ENCODE assay signal across 9 cellular contexts in genomic region chr14:61569308-61569707, GRCh38.
A peak's percentile ranks its signal among the peaks of the same experiment; 100 is the strongest.
DNase-seq lines count a peak whose midpoint lies in the region; ATAC-seq and TF ChIP-seq lines count a peak whose summit lies in the region.
"Had no signal": no experiment of that assay in that cellular context is flagged by ENCODE, and none has a peak within 500 bp of the region (broad histone marks: within the 10 kb centered on the region; RNA-seq: fewer than 3 reads in every experiment).

No MANE protein-coding gene starts in this region.

- in situ Hi-C loops in GM13976 (cut with MboI; ENCODE audit: low sequenced_read_pairs, unreplicated experiment): no loop called here

- H3K27ac Mint-ChIP-seq in activated naive CD4-positive, alpha-beta T cell treated with anti-CD3 and anti-CD28 coated beads for 36 hours: peak overlapping the region; percentile 91
- peak overlapping the region; percentile 78 for H3K27ac Mint-ChIP-seq in activated CD8-positive, alpha-beta T cell treated with anti-CD3 and anti-CD28 coated beads for 36 hours

- no peaks in the 10 kb centered on the region for H3K27me3 Mint-ChIP-seq in activated naive CD4-positive, alpha-beta T cell treated with anti-CD3 and anti-CD28 coated beads for 36 hours (ENCODE audit: low read depth)
- H3K27me3 Mint-ChIP-seq in activated CD8-positive, alpha-beta T cell treated with anti-CD3 and anti-CD28 coated beads for 36 hours: no peaks in the 10 kb centered on the region

- peaks cover 87% of the 10 kb centered on the region for H3K4me1 Mint-ChIP-seq in activated naive CD4-positive, alpha-beta T cell treated with anti-CD3 and anti-CD28 coated beads for 36 hours (ENCODE audit: low read depth)
- H3K4me1 Mint-ChIP-seq in activated CD8-positive, alpha-beta T cell treated with anti-CD3 and anti-CD28 coated beads for 36 hours (ENCODE audit: low read depth): peaks cover 69% of the 10 kb centered on the region

- CTCF ChIA-PET in activated naive CD4-positive, alpha-beta T cell treated with anti-CD3 and anti-CD28 coated beads for 36 hours (lab: Charles Lee): interaction anchor here (1.4 to 1.8 kb wide), 3 partner anchors 12 to 100 kb away, joined by 3 to 8 read pairs (median 4); no protein-coding TSS in a partner anchor
- CTCF ChIA-PET in activated CD8-positive, alpha-beta T cell treated with anti-CD3 and anti-CD28 coated beads for 36 hours (lab: Charles Lee): interaction anchor here (0.8 to 2.5 kb wide), 10 partner anchors 12 to 151 kb away, joined by 3 to 10 read pairs (median 4); no protein-coding TSS in a partner anchor

- H3K27me3 ChIP-seq in right cardiac atrium (ENCODE audit: control insufficient read depth, insufficient read depth) (no peaks in the 10 kb centered on the region), stomach (no peaks in the 10 kb centered on the region)

- TF ChIP-seq CTCF in activated CD8-positive, alpha-beta T cell treated with anti-CD3 and anti-CD28 coated beads for 36 hours (IDR thresholded peaks at IDR 0.05): no peak
- TF ChIP-seq CTCF in stomach (IDR thresholded peaks at IDR 0.05) (no peak), GM13976 (IDR thresholded peaks at IDR 0.05; ENCODE audit: borderline replicate concordance, control extremely low read depth, extremely low read depth, insufficient read depth, missing control alignments) (no peak)

- H3K36me3 ChIP-seq in stomach: no peaks in the 10 kb centered on the region

- peaks cover 9% of the 10 kb centered on the region for H3K4me1 ChIP-seq in right cardiac atrium (ENCODE audit: control insufficient read depth, insufficient read depth, low read length)
- peaks cover 26 to 79% (median 31%) of the 10 kb centered on the region in 4 donors for H3K4me1 ChIP-seq in stomach

- WGBS in right cardiac atrium: 52% methylated on average over 1 of the region's 1 CpG
- 72 to 84% (median 79%) methylated on average over 1 of the region's 1 CpG for WGBS in stomach, 5 donors

- H3K4me3 Mint-ChIP-seq in activated naive CD4-positive, alpha-beta T cell treated with anti-CD3 and anti-CD28 coated beads for 36 hours: peak overlapping the region; percentile 62
- H3K4me3 Mint-ChIP-seq in activated CD8-positive, alpha-beta T cell treated with anti-CD3 and anti-CD28 coated beads for 36 hours: peak overlapping the region; percentile 36

- POLR2A ChIA-PET in activated CD8-positive, alpha-beta T cell treated with anti-CD3 and anti-CD28 coated beads for 36 hours (lab: Charles Lee): interaction anchor here (0.9 to 1.8 kb wide), 7 partner anchors 17 to 98 kb away, joined by 3 to 8 read pairs (median 4); no protein-coding TSS in a partner anchor

- H3K4me3 ChIP-seq in right cardiac atrium (ENCODE audit: low read length) (no peak overlapping the region), stomach (no peak overlapping the region)

- H3K9me3 ChIP-seq in right cardiac atrium (ENCODE audit: control insufficient read depth, low read length) (no peaks in the 10 kb centered on the region), stomach (no peaks in the 10 kb centered on the region)

- peaks cover 6% of the 10 kb centered on the region for H3K9me3 Mint-ChIP-seq in activated naive CD4-positive, alpha-beta T cell treated with anti-CD3 and anti-CD28 coated beads for 36 hours
- peaks cover 5% of the 10 kb centered on the region for H3K9me3 Mint-ChIP-seq in activated CD8-positive, alpha-beta T cell treated with anti-CD3 and anti-CD28 coated beads for 36 hours

- no peak for TF ChIP-seq POLR2A in stomach (IDR thresholded peaks at IDR 0.05)

- no peak for DNase-seq in activated naive CD4-positive, alpha-beta T cell treated with anti-CD3 and anti-CD28 coated beads for 36 hours
- no peak for DNase-seq in activated naive CD4-positive, alpha-beta T cell treated with anti-CD3 and anti-CD28 coated beads, Interleukin-2, amount 50 U/mL, for 16 hours
- DNase-seq in activated CD8-positive, alpha-beta T cell treated with anti-CD3 and anti-CD28 coated beads for 36 hours: no peak
- no peak for DNase-seq in right cardiac atrium
- DNase-seq in stomach: no peak
- no peak for DNase-seq in NCI-H2029 treated with DMSO at 0.1 percent for 48 hours (lab: John Stamatoyannopoulos, UW)
- no peak for DNase-seq in GM13976 (ENCODE audit: low spot score)
- DNase-seq in NCI-H1436 treated with DMSO at 0.1 percent for 48 hours (lab: John Stamatoyannopoulos, UW): no peak
- DNase-seq: NCI-H446 had no signal

- peak; percentile 12 for ATAC-seq in activated CD8-positive, alpha-beta T cell treated with anti-CD3 and anti-CD28 coated beads for 36 hours
- ATAC-seq in right cardiac atrium: no peak

- peak overlapping the region; percentile 63 for H3K27ac ChIP-seq in right cardiac atrium (ENCODE audit: low read length)
- peak overlapping the region in 4 of 5 donors; percentile 61 to 81 (median 72) for H3K27ac ChIP-seq in stomach

- intact Hi-C loops in activated naive CD4-positive, alpha-beta T cell treated with anti-CD3 and anti-CD28 coated beads for 36 hours (cut with micrococcal nuclease): loop anchor here (1.0 to 10.0 kb wide), 4 partner anchors 44 to 265 kb away; partner anchors contain the start of gene HIF1A
- intact Hi-C loops in activated CD8-positive, alpha-beta T cell treated with anti-CD3 and anti-CD28 coated beads for 36 hours (cut with micrococcal nuclease): loop anchor here (5.0 kb wide), 1 partner anchor 42 kb away; no protein-coding TSS in a partner anchor
- intact Hi-C loops in right cardiac atrium (cut with DNase I) (no loop called here), stomach (cut with DNase I; ENCODE audit: low total_unique reads) (no loop called here)

- H3K36me3 Mint-ChIP-seq in activated naive CD4-positive, alpha-beta T cell treated with anti-CD3 and anti-CD28 coated beads for 36 hours (ENCODE audit: low read depth): peaks cover 3% of the 10 kb centered on the region
- H3K36me3 Mint-ChIP-seq in activated CD8-positive, alpha-beta T cell treated with anti-CD3 and anti-CD28 coated beads for 36 hours (ENCODE audit: low read depth): peaks cover 13% of the 10 kb centered on the region

- TF ChIP-seq EP300 in stomach (IDR thresholded peaks at IDR 0.05): no peak

Comparison
In these comparisons a context has a peak if more than half of its experiments do, and no peak if none do; other contexts are left out.
1. intact Hi-C loops: an anchor here in activated naive CD4-positive, alpha-beta T cell treated with anti-CD3 and anti-CD28 coated beads for 36 hours (1.0 to 10.0 kb wide) and activated CD8-positive, alpha-beta T cell treated with anti-CD3 and anti-CD28 coated beads for 36 hours (5.0 kb wide); none called in right cardiac atrium and stomach.